8 cellular contexts compared by ENCODE assay signal in the genomic region with DNA sequence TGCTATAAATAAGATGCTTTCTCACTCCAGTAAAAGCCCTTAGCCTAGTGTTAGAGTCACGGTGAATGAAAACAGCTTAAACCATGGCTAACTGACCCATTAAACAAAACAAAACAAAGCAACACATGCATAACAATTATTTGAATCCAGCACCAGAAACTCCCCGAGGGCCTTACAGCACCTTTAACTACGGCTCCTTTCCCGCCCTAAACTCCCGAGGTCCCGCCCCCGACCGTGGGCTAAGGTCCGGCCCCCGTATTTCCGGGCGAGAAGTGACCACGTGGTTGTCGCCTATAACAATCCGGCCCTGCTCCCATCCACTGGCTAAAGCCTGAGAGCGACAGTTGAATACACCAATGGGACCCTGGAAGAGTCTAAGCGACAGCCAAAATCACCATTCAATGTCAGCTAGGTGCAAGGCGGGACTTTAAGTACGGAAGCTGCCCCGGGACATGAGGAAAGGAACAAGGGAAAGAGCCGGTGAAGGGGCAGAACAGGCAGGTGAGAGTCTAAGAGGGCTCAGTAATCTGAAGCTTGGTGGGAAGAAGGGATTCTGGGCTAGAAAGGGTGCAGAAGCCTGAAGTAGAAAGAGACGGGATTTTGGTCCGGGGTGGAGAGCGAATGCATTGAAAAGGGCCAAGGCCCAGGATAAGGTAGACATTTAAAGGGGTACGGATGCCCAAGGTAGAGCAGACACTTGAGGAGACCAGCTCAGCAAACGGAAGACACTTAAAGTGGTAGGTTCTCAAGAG. TPM values are rescaled to one million over a fixed set of nuclear protein-coding genes. Genes with fewer than 3 reads are reported as not detected.
DNase-seq lines count a peak whose midpoint lies in the region; ATAC-seq and TF ChIP-seq lines count a peak whose summit lies in the region.

FLAD1 (plus strand) TSS at position 448 of the 752 bp plus-strand sequence. CDS start 351 bp downstream, outside the sequence.

- H3K36me3 Mint-ChIP-seq in IgD-negative memory B cell = peaks cover 2% of the 10 kb centered on the region

- H3K27ac Mint-ChIP-seq in IgD-negative memory B cell = peak within 1 kb of the TSS in 1 of 3 donors; percentile 76

- H3K4me1 Mint-ChIP-seq in IgD-negative memory B cell = peaks cover 0 to 9% (median 8%) of the 10 kb centered on the region in 3 donors

- ATAC-seq in GM21576 (IDR thresholded peaks at IDR 0.05; ENCODE audit: unreplicated experiment) = peak; percentile 96

- TF ChIP-seq CTCF in epithelial cell of esophagus (IDR thresholded peaks at IDR 0.05; ENCODE audit: insufficient read depth, low read depth, low read length, missing control alignments) = no peak

- H3K9me3 Mint-ChIP-seq in IgD-negative memory B cell = no peaks in the 10 kb centered on the region

- H3K4me3 Mint-ChIP-seq in IgD-negative memory B cell = no peak within 1 kb of the TSS

- H3K27me3 Mint-ChIP-seq in IgD-negative memory B cell = no peaks in the 10 kb centered on the region

- H3K4me3 ChIP-seq in epithelial cell of esophagus (ENCODE audit: low read length) = peak within 1 kb of the TSS; percentile 91

- peak; percentile 100 for DNase-seq in DMS114 treated with DMSO at 0.1 percent for 48 hours (lab: John Stamatoyannopoulos, UW; ENCODE audit: unreplicated experiment)
- DNase-seq in OCI-M1 (lab: John Stamatoyannopoulos, UW) = peak; percentile 100
- DNase-seq in activated T-cell treated with anti-CD3 and anti-CD28 coated beads for 1 hour (ENCODE audit: low read depth) = peak; percentile 89
- peak; percentile 100 for DNase-seq in epithelial cell of esophagus (ENCODE audit: low read depth)
- DNase-seq in middle frontal gyrus (ENCODE audit: extremely low spot score, low spot score) = peak; percentile 96
- peak; percentile 85 to 88 for DNase-seq in stimulated activated CD8-positive, alpha-beta memory T cell treated with anti-CD3 and anti-CD28 coated beads, Interleukin-2, amount 100 ng/mL, for 1 hour (ENCODE audit: low read depth in 2 of 2)

RNA-seq across cellular contexts. Expression of gene FLAD1, which starts in this region (rescaled TPM):
- 57.6 TPM for polyA plus RNA-seq in IgD-negative memory B cell

Comparison
In these comparisons a context has a peak if more than half of its experiments do, and no peak if none do; other contexts are left out.
1. Peak in every context shown above with its lines: DNase-seq, ATAC-seq and H3K4me3 ChIP-seq.